8 cellular contexts compared by ENCODE assay signal in the genomic region with DNA sequence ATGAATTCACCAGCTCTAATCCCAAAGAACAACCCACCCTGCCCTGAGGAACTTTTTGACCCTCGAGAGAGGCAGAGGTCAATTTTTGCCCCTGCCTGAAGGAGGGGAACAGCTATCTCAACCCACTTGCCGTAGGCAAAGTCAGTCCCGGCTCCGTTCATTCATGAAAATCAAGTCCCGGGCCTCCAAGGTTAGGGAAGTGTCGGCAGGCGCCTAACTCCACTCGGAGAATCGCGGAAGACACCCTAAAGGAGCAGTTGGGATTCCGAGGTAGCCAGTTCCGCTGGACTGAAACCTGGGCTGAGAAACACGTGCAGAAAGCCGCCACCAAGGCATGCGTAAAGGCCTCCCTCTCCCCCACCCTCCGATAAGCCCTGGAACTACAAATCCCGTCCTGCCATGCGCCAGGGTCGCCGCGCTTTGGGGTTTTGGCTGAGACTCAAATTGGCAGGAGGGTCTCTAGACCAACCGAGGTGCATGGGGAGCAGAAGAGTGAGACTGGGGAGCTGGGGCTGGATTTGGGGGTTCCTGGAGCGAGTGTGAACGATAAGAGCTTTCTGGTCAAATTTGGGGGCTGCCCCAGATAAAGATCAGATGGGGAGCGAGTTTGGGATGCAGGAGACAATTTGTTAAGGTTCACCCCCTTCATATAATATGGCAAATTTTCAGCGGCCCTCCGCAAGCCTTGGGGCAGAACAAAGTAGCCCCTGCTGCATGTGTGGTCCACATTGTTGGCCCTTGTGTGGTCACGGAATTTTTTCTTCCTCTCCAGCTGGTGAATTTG. TPM values are rescaled to one million over a fixed set of nuclear protein-coding genes. Genes with fewer than 3 reads are reported as not detected.
A peak's percentile ranks its signal among the peaks of the same experiment; 100 is the strongest.
DNase-seq lines count a peak whose midpoint lies in the region; ATAC-seq and TF ChIP-seq lines count a peak whose summit lies in the region.

A gene (minus strand): TSS at position 290 of the 784 bp plus-strand sequence. CDS start 2,955 bp downstream, outside the sequence.

- peak within 1 kb of the TSS; percentile 87 for H3K4me3 ChIP-seq in NB4 (ENCODE audit: low read depth, low read length)
- H3K4me3 ChIP-seq in psoas muscle: peak within 1 kb of the TSS; percentile 87
- peak within 1 kb of the TSS; percentile 51 to 78 for H3K4me3 ChIP-seq in vagina

- CTCF ChIA-PET in GM10248 (lab: Yijun Ruan, JAX): interaction anchor here (0.7 to 3.5 kb wide), 11 partner anchors 10 to 124 kb away, joined by 3 to 19 read pairs (median 6); a partner anchor contains a TSS

- WGBS in psoas muscle, 3 donors: 2 to 3% (median 3%) methylated on average over 28 of the region's 28 CpGs

- intact Hi-C loops in left ventricle myocardium superior (cut with micrococcal nuclease) (no loop called here), psoas muscle (cut with DNase I) (loop anchor here in 1 of 2 donors (5.0 kb wide), 3 partner anchors 42 to 123 kb away; a partner anchor contains a TSS), vagina (cut with DNase I) (no loop called here)

- DNase-seq in GM10248 (ENCODE audit: extremely low spot score) (peak; percentile 81), NB4 (ENCODE audit: low read depth) (peak; percentile 90), SW480 (ENCODE audit: low spot score) (peak; percentile 79), amniotic epithelial cell (ENCODE audit: low read depth) (peak; percentile 57), left ventricle myocardium superior (peak; percentile 68), psoas muscle (peak; percentile 53 to 69), vagina (ENCODE audit: extremely low spot score in 2 of 2) (no peak)

- POLR2A ChIA-PET in GM10248 (lab: Yijun Ruan, JAX): interaction anchor here (0.9 to 2.0 kb wide), 2 partner anchors 11 to 43 kb away, joined by 6 to 17 read pairs; a partner anchor contains a TSS

- H3K4me1 ChIP-seq in psoas muscle (peaks cover 21% of the 10 kb centered on the region), vagina (peaks cover 45% of the 10 kb centered on the region)

- no peak for TF ChIP-seq CTCF in GM10248 (IDR thresholded peaks at IDR 0.05; ENCODE audit: control extremely low read depth, extremely low read depth, low read depth, missing control alignments)
- TF ChIP-seq CTCF in NB4 (IDR thresholded peaks at IDR 0.05; ENCODE audit: low read depth, low read length): no peak
- TF ChIP-seq CTCF in psoas muscle (IDR thresholded peaks at IDR 0.05): no peak
- TF ChIP-seq CTCF in vagina (IDR thresholded peaks at IDR 0.05): no peak

- H3K9me3 ChIP-seq in psoas muscle: no peaks in the 10 kb centered on the region
- no peaks in the 10 kb centered on the region for H3K9me3 ChIP-seq in vagina

- ATAC-seq in left ventricle myocardium superior: peak; percentile 57
- peak; percentile 36 to 72 (median 53) for ATAC-seq in psoas muscle
- ATAC-seq in HG02763 (IDR thresholded peaks at IDR 0.05; ENCODE audit: unreplicated experiment): no peak

- H3K27me3 ChIP-seq in psoas muscle (ENCODE audit: insufficient read depth in 3 of 3, low read length in 2 of 3) (no peaks in the 10 kb centered on the region), vagina (no peaks in the 10 kb centered on the region)

- TF ChIP-seq POLR2A in NB4 (IDR thresholded peaks at IDR 0.05; ENCODE audit: extremely low read depth, insufficient read length) (peak; percentile 72), vagina (IDR thresholded peaks at IDR 0.05) (no peak)

- H3K27ac ChIP-seq in psoas muscle (peak within 1 kb of the TSS; percentile 92), vagina (peak within 1 kb of the TSS; percentile 95)

- H3K36me3 ChIP-seq in psoas muscle (ENCODE audit: insufficient read depth in 1 of 2, low read depth in 1 of 2) (peaks cover 0 to 12% of the 10 kb centered on the region in 2 donors), vagina (peaks cover 0 to 8% of the 10 kb centered on the region in 2 donors)

RNA-seq across cellular contexts. Expression of the gene that starts here (rescaled TPM):
- total RNA-seq in left ventricle myocardium superior (36.0 TPM), psoas muscle (10 to 100 TPM; 29.0 to 48.1 (median 37.3) TPM), vagina (85.7 TPM)
- polyA plus RNA-seq in psoas muscle: 10 to 100 TPM; 17.4 to 31.2 (median 28.6) TPM

Comparison
In these comparisons a context has a peak if more than half of its experiments do, and no peak if none do; other contexts are left out.
1. DNase-seq: peak in GM10248 (single experiment), NB4 (single experiment), SW480 (single experiment), amniotic epithelial cell (single experiment), left ventricle myocardium superior (single experiment) and psoas muscle (2 of 2); none in vagina (0 of 2).
2. Peak in every context shown above with its lines, with median percentiles within 50 percentile points of each other: H3K4me3 ChIP-seq.